Comparison of ENCODE assay signal across 21 cellular contexts in the genomic region with DNA sequence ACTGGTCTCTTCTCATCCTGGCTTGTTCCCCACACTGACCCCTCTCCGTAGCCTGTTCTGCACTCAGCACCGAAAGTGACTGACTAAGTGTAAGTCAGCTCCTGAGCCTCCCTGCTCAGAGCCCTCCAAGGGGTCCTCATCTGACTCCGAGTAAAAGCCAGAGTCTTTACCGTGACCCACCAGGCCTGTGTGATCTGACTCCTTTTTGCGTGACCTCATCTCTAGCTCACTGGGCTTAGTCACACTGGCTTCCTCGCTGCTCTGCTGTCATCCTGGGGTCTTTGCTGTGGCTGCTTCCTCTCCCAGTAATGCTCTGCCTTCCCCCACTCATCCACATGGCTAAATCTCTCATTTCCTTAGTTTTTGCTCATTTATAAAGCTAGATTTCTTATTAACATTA.
DNase-seq lines count a peak whose midpoint lies in the region; ATAC-seq and TF ChIP-seq lines count a peak whose summit lies in the region.
"Had no signal": no experiment of that assay in that cellular context is flagged by ENCODE, and none has a peak within 500 bp of the region (broad histone marks: within the 10 kb centered on the region; RNA-seq: fewer than 3 reads in every experiment).

No MANE protein-coding gene starts in this region.

- TF ChIP-seq CTCF in Loucy (conservative IDR thresholded peaks at IDR 0.05; ENCODE audit: low read length), result no peak

- H3K27ac Mint-ChIP-seq in activated CD8-positive, alpha-beta T cell treated with anti-CD3 and anti-CD28 coated beads, Interleukin-2, amount 10 ng/mL, durations not matched to agents 7 days and 5 days, result no peak overlapping the region
- H3K27ac Mint-ChIP-seq in stimulated activated naive CD8-positive, alpha-beta T cell treated with anti-CD3 and anti-CD28 coated beads, Interleukin-15, amount 100 ng/mL, for 72 hours, result no peak overlapping the region
- H3K27ac Mint-ChIP-seq: CD8-positive, alpha-beta T cell; neural progenitor cell had no signal

- no peak overlapping the region for H3K4me3 Mint-ChIP-seq in activated CD8-positive, alpha-beta T cell treated with anti-CD3 and anti-CD28 coated beads, Interleukin-2, amount 10 ng/mL, durations not matched to agents 7 days and 5 days
- H3K4me3 Mint-ChIP-seq in stimulated activated naive CD8-positive, alpha-beta T cell treated with anti-CD3 and anti-CD28 coated beads, Interleukin-15, amount 100 ng/mL, for 72 hours, result no peak overlapping the region
- H3K4me3 Mint-ChIP-seq: activated T-cell treated with anti-CD3 and anti-CD28 coated beads, Interleukin-2, amount 50 U/mL, for 4 hours; CD8-positive, alpha-beta T cell; neural progenitor cell had no signal

- no peak overlapping the region for H3K4me3 ChIP-seq in Loucy (ENCODE audit: low read length, poor library complexity, severe bottlenecking)
- H3K4me3 ChIP-seq: adrenal gland, coronary artery, esophagus squamous epithelium, neural progenitor cell, PC-9, sigmoid colon had no signal

- peaks cover 17% of the 10 kb centered on the region for H3F3A ChIP-seq in Loucy (ENCODE audit: low read depth)

- ATAC-seq in HG03521 (IDR thresholded peaks at IDR 0.05; ENCODE audit: unreplicated experiment), result no peak
- no peak for ATAC-seq in activated CD8-positive, alpha-beta T cell treated with anti-CD3 and anti-CD28 coated beads, Interleukin-2, amount 10 ng/mL, durations not matched to agents 7 days and 5 days
- ATAC-seq in stimulated activated naive CD8-positive, alpha-beta T cell treated with anti-CD3 and anti-CD28 coated beads, Interleukin-15, amount 100 ng/mL, for 72 hours, result no peak
- ATAC-seq: activated T-cell treated with anti-CD3 and anti-CD28 coated beads, Interleukin-2, amount 50 U/mL, for 4 hours; CD8-positive, alpha-beta T cell had no signal

- peaks cover 62% of the 10 kb centered on the region for H3K79me2 ChIP-seq in Loucy (ENCODE audit: insufficient read depth, low read length)

- POLR2A ChIA-PET in activated CD8-positive, alpha-beta T cell treated with anti-CD3 and anti-CD28 coated beads, Interleukin-2, amount 10 ng/mL, durations not matched to agents 7 days and 5 days (lab: Charles Lee), result no interaction called here

- CTCF ChIA-PET in activated CD8-positive, alpha-beta T cell treated with anti-CD3 and anti-CD28 coated beads, Interleukin-2, amount 10 ng/mL, durations not matched to agents 7 days and 5 days (lab: Charles Lee), result no interaction called here

- H3K9me2 ChIP-seq in Loucy (replicated peaks; ENCODE audit: low read depth, low read length), result no peaks in the 10 kb centered on the region

- no peaks in the 10 kb centered on the region for H3K36me3 Mint-ChIP-seq in activated CD8-positive, alpha-beta T cell treated with anti-CD3 and anti-CD28 coated beads, Interleukin-2, amount 10 ng/mL, durations not matched to agents 7 days and 5 days (ENCODE audit: low read depth)
- H3K36me3 Mint-ChIP-seq: CD8-positive, alpha-beta T cell had no signal

- H3K4me2 ChIP-seq in Loucy (ENCODE audit: low read depth, low read length, poor library complexity, severe bottlenecking), result peak overlapping the region; percentile 63
- H3K4me2 ChIP-seq: neural progenitor cell, PC-9 had no signal

- H3K27me3 Mint-ChIP-seq in activated CD8-positive, alpha-beta T cell treated with anti-CD3 and anti-CD28 coated beads, Interleukin-2, amount 10 ng/mL, durations not matched to agents 7 days and 5 days (ENCODE audit: low read depth), result no peaks in the 10 kb centered on the region
- H3K27me3 Mint-ChIP-seq in stimulated activated naive CD8-positive, alpha-beta T cell treated with anti-CD3 and anti-CD28 coated beads, Interleukin-15, amount 100 ng/mL, for 72 hours, result no peaks in the 10 kb centered on the region

- H3K4me1 Mint-ChIP-seq in activated CD8-positive, alpha-beta T cell treated with anti-CD3 and anti-CD28 coated beads, Interleukin-2, amount 10 ng/mL, durations not matched to agents 7 days and 5 days (ENCODE audit: low read depth), result no peaks in the 10 kb centered on the region
- no peaks in the 10 kb centered on the region for H3K4me1 Mint-ChIP-seq in stimulated activated naive CD8-positive, alpha-beta T cell treated with anti-CD3 and anti-CD28 coated beads, Interleukin-15, amount 100 ng/mL, for 72 hours

- H4K20me1 ChIP-seq in Loucy (ENCODE audit: insufficient read depth, low read length, poor library complexity, severe bottlenecking), result no peaks in the 10 kb centered on the region

- H3K27me3 ChIP-seq in Loucy (ENCODE audit: insufficient read depth, low read length, poor library complexity, severe bottlenecking), result no peaks in the 10 kb centered on the region
- H3K27me3 ChIP-seq: adrenal gland, esophagus squamous epithelium, neural progenitor cell, sigmoid colon had no signal

- H3K9me3 ChIP-seq in Loucy (ENCODE audit: insufficient read depth, low read depth, low read length), result no peaks in the 10 kb centered on the region
- H3K9me3 ChIP-seq: adrenal gland, esophagus squamous epithelium, sigmoid colon had no signal

- H3K9me3 Mint-ChIP-seq in activated CD8-positive, alpha-beta T cell treated with anti-CD3 and anti-CD28 coated beads, Interleukin-2, amount 10 ng/mL, durations not matched to agents 7 days and 5 days (ENCODE audit: insufficient read depth), result peaks cover 4% of the 10 kb centered on the region
- peaks cover 5 to 14% of the 10 kb centered on the region in 2 donors for H3K9me3 Mint-ChIP-seq in stimulated activated naive CD8-positive, alpha-beta T cell treated with anti-CD3 and anti-CD28 coated beads, Interleukin-15, amount 100 ng/mL, for 72 hours
- H3K9me3 Mint-ChIP-seq: CD8-positive, alpha-beta T cell had no signal

- H2AFZ ChIP-seq in Loucy (ENCODE audit: low read length), result no peak overlapping the region
- H2AFZ ChIP-seq: neural progenitor cell, PC-9 had no signal

- peaks cover 41% of the 10 kb centered on the region for H3K4me1 ChIP-seq in Loucy (ENCODE audit: insufficient read depth, low read length, poor library complexity, severe bottlenecking)
- H3K4me1 ChIP-seq: adrenal gland, esophagus squamous epithelium had no signal

- DNase-seq in ELF-1 (ENCODE audit: low read depth, low spot score), result peak; percentile 24
- peak; percentile 54 for DNase-seq in astrocyte of the hippocampus (ENCODE audit: low read depth, low spot score)
- DNase-seq in lung microvascular endothelial cell (ENCODE audit: low read depth in 2 of 2), result peak; percentile 11 to 43
- DNase-seq in activated CD8-positive, alpha-beta T cell treated with anti-CD3 and anti-CD28 coated beads, Interleukin-2, amount 10 ng/mL, durations not matched to agents 7 days and 5 days, result no peak
- DNase-seq in stimulated activated naive CD8-positive, alpha-beta T cell treated with anti-CD3 and anti-CD28 coated beads, Interleukin-15, amount 100 ng/mL, for 72 hours, result no peak
- no peak for DNase-seq in effector CD4-positive, alpha-beta T cell
- DNase-seq: activated CD4-positive, alpha-beta T cell treated with anti-CD3 and anti-CD28 coated beads for 4 hours; activated T-cell treated with anti-CD3 and anti-CD28 coated beads, Interleukin-2, amount 50 U/mL, for 4 hours; adrenal gland; CD8-positive, alpha-beta T cell; esophagus squamous epithelium; GF-D8; Kasumi-1; mammary epithelial cell; PC-9; sigmoid colon; stimulated activated naive CD4-positive, alpha-beta T cell treated with Interleukin-2 at 50 U/mL for 16 hours had no signal

- H3K36me3 ChIP-seq in Loucy (ENCODE audit: insufficient read depth, low read length), result no peaks in the 10 kb centered on the region
- H3K36me3 ChIP-seq: adrenal gland, esophagus squamous epithelium, neural progenitor cell, sigmoid colon had no signal

- H3K9ac ChIP-seq in Loucy (ENCODE audit: low read depth, low read length, poor library complexity, severe bottlenecking), result no peak overlapping the region
- H3K9ac ChIP-seq: neural progenitor cell had no signal

Comparison
In these comparisons a context has a peak if more than half of its experiments do, and no peak if none do; other contexts are left out.
1. DNase-seq: peak in ELF-1 (single experiment), astrocyte of the hippocampus (single experiment) and lung microvascular endothelial cell (2 of 2); none in activated CD8-positive, alpha-beta T cell treated with anti-CD3 and anti-CD28 coated beads, Interleukin-2, amount 10 ng/mL, durations not matched to agents 7 days and 5 days (single experiment), stimulated activated naive CD8-positive, alpha-beta T cell treated with anti-CD3 and anti-CD28 coated beads, Interleukin-15, amount 100 ng/mL, for 72 hours (0 of 2) and effector CD4-positive, alpha-beta T cell (single experiment).